ENCODE assay signal across 12 cellular contexts in the genomic region with DNA sequence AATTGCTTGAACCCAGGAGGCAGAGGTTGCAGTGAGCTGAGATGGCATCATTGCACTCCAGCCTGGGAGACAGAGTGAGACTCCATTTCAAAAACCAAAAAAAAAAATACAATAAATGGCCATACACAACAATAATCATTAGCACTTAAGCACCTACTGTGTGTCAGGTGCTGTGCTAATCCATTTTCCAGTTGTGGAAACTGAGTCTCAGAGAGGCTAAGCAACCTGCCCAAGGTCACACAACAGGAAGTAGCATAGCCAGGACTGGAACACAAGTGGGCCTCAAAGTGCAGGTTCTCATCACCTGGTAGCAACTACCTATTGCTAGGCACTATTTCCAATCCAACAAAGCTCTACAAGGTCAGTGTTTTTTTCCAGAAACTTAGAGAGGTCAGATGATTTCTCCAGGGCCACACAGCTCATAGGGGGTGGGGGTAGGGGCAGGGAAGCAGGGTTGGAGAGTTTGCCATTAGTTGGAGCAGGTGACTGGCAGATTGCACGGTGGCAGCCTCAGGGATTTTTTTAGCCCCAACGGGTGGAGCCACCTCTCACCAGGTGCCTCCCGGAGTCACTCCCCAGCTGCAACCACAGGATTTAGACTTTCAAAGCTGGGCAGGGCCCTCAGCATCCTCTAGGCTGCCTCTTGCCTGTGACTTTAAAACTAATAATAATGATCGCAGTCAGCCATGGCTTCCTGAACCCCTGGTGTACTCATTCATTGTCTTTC. TPM values are rescaled to one million over a fixed set of nuclear protein-coding genes. Genes with fewer than 3 reads are reported as not detected.
DNase-seq lines count a peak whose midpoint lies in the region; ATAC-seq and TF ChIP-seq lines count a peak whose summit lies in the region.
"Had no signal": no experiment of that assay in that cellular context is flagged by ENCODE, and none has a peak within 500 bp of the region (broad histone marks: within the 10 kb centered on the region; RNA-seq: fewer than 3 reads in every experiment).

No MANE protein-coding gene starts in this region.

- H3K27me3 Mint-ChIP-seq in activated naive CD4-positive, alpha-beta T cell treated with anti-CD3 and anti-CD28 coated beads, Interleukin-2, amount 10 ng/mL, durations not matched to agents 7 days and 5 days: peaks cover 16% of the 10 kb centered on the region

- H3K27ac Mint-ChIP-seq in activated naive CD4-positive, alpha-beta T cell treated with anti-CD3 and anti-CD28 coated beads, Interleukin-2, amount 10 ng/mL, durations not matched to agents 7 days and 5 days: peak overlapping the region; percentile 98
- peak overlapping the region; percentile 31 to 73 for H3K27ac Mint-ChIP-seq in activated naive CD4-positive, alpha-beta T cell treated with anti-CD3 and anti-CD28 coated beads, Interleukin-2, amount 50 U/mL, for 72 hours

- peak; percentile 70 for DNase-seq in activated naive CD4-positive, alpha-beta T cell treated with anti-CD3 and anti-CD28 coated beads, Interleukin-2, amount 10 ng/mL, durations not matched to agents 7 days and 5 days
- no peak for DNase-seq in activated naive CD4-positive, alpha-beta T cell treated with Interleukin-2 at 50 U/mL for 16 hours
- peak; percentile 13 for DNase-seq in NCI-H345 treated with DMSO at 0.1 percent for 48 hours (lab: John Stamatoyannopoulos, UW; ENCODE audit: unreplicated experiment)
- no peak for DNase-seq in activated naive CD4-positive, alpha-beta T cell treated with anti-CD3 and anti-CD28 coated beads, Interleukin-2, amount 50 U/mL, for 72 hours (ENCODE audit: low spot score in 2 of 2)
- DNase-seq in GM19238 (ENCODE audit: insufficient read length, low spot score): no peak
- DNase-seq in foreskin fibroblast: no peak
- no peak for DNase-seq in CD1c-positive myeloid dendritic cell (ENCODE audit: extremely low spot score)
- DNase-seq: activated CD8-positive, alpha-beta memory T cell treated with anti-CD3 and anti-CD28 coated beads, Interleukin-2, amount 50 U/mL, for 48 hours; BE2C; transverse colon had no signal

- H3K4me1 Mint-ChIP-seq in activated naive CD4-positive, alpha-beta T cell treated with anti-CD3 and anti-CD28 coated beads, Interleukin-2, amount 10 ng/mL, durations not matched to agents 7 days and 5 days: peaks cover 75% of the 10 kb centered on the region

- H3K36me3 ChIP-seq in thymus (ENCODE audit: control insufficient read depth, insufficient read depth): no peaks in the 10 kb centered on the region
- H3K36me3 ChIP-seq: BE2C, right atrium auricular region, transverse colon had no signal

- 7% methylated on average over 4 of the region's 4 CpGs for WGBS in thymus

- H3K4me1 ChIP-seq in thymus (ENCODE audit: control insufficient read depth, insufficient read depth, low read length): peaks cover 68% of the 10 kb centered on the region
- H3K4me1 ChIP-seq: BE2C, right atrium auricular region, transverse colon had no signal

- CTCF ChIA-PET in activated naive CD4-positive, alpha-beta T cell treated with anti-CD3 and anti-CD28 coated beads, Interleukin-2, amount 10 ng/mL, durations not matched to agents 7 days and 5 days (lab: Charles Lee): interaction anchor here (1.2 to 2.7 kb wide), 10 partner anchors 9 to 72 kb away, joined by 3 to 15 read pairs (median 5); no protein-coding TSS in a partner anchor

- H3K9me3 ChIP-seq in thymus (ENCODE audit: control insufficient read depth): no peaks in the 10 kb centered on the region
- H3K9me3 ChIP-seq: BE2C, right atrium auricular region, transverse colon had no signal

- H3K27ac ChIP-seq in thymus (ENCODE audit: low read depth): peak overlapping the region; percentile 99
- H3K27ac ChIP-seq: right atrium auricular region, transverse colon had no signal

- no peak for TF ChIP-seq CTCF in foreskin fibroblast (IDR thresholded peaks at IDR 0.05; ENCODE audit: low read depth, low read length)

- peak; percentile 22 to 27 for ATAC-seq in activated naive CD4-positive, alpha-beta T cell treated with anti-CD3 and anti-CD28 coated beads, Interleukin-2, amount 50 U/mL, for 72 hours

- no peaks in the 10 kb centered on the region for H3K9me3 Mint-ChIP-seq in activated naive CD4-positive, alpha-beta T cell treated with anti-CD3 and anti-CD28 coated beads, Interleukin-2, amount 10 ng/mL, durations not matched to agents 7 days and 5 days
- peaks cover 0 to 3% of the 10 kb centered on the region in 2 donors for H3K9me3 Mint-ChIP-seq in activated naive CD4-positive, alpha-beta T cell treated with anti-CD3 and anti-CD28 coated beads, Interleukin-2, amount 50 U/mL, for 72 hours

- peak overlapping the region; percentile 52 for H3K4me3 Mint-ChIP-seq in activated naive CD4-positive, alpha-beta T cell treated with anti-CD3 and anti-CD28 coated beads, Interleukin-2, amount 10 ng/mL, durations not matched to agents 7 days and 5 days

- H3K36me3 Mint-ChIP-seq in activated naive CD4-positive, alpha-beta T cell treated with anti-CD3 and anti-CD28 coated beads, Interleukin-2, amount 10 ng/mL, durations not matched to agents 7 days and 5 days: peaks cover 4% of the 10 kb centered on the region
- peaks cover 0 to 6% of the 10 kb centered on the region in 2 donors for H3K36me3 Mint-ChIP-seq in activated naive CD4-positive, alpha-beta T cell treated with anti-CD3 and anti-CD28 coated beads, Interleukin-2, amount 50 U/mL, for 72 hours

- H3K4me3 ChIP-seq in thymus (ENCODE audit: low read length) (no peak overlapping the region), foreskin fibroblast (ENCODE audit: low read depth in 1 of 2, low read length in 2 of 2) (no peak overlapping the region)
- H3K4me3 ChIP-seq: right atrium auricular region, transverse colon had no signal

- H3K27me3 ChIP-seq in thymus (ENCODE audit: control insufficient read depth, insufficient read depth): no peaks in the 10 kb centered on the region
- H3K27me3 ChIP-seq: BE2C, right atrium auricular region, transverse colon had no signal

RNA-seq across cellular contexts. Expression of gene ID3, which starts 52.5 kb away (rescaled TPM):
- total RNA-seq in activated naive CD4-positive, alpha-beta T cell treated with anti-CD3 and anti-CD28 coated beads, Interleukin-2, amount 50 U/mL, for 72 hours: 100 to 1,000 TPM in 1 of 2 donors, 10 to 100 TPM in 1; 31.5 to 290 TPM
- 131 TPM for polyA plus RNA-seq in thymus

Comparison
In these comparisons a context has a peak if more than half of its experiments do, and no peak if none do; other contexts are left out.
1. DNase-seq: peak in activated naive CD4-positive, alpha-beta T cell treated with anti-CD3 and anti-CD28 coated beads, Interleukin-2, amount 10 ng/mL, durations not matched to agents 7 days and 5 days (single experiment) and NCI-H345 treated with DMSO at 0.1 percent for 48 hours (single experiment); none in activated naive CD4-positive, alpha-beta T cell treated with Interleukin-2 at 50 U/mL for 16 hours (single experiment), activated naive CD4-positive, alpha-beta T cell treated with anti-CD3 and anti-CD28 coated beads, Interleukin-2, amount 50 U/mL, for 72 hours (0 of 2), GM19238 (single experiment), foreskin fibroblast (0 of 2) and CD1c-positive myeloid dendritic cell (single experiment).